ENCODE assay signal across 1 cellular context in genomic region chr15:43511012-43511885, GRCh38.
TF ChIP-seq lines count a peak whose summit lies in the region.

No MANE protein-coding gene starts in this region.

TF ChIP-seq in H1, 55 proteins besides CTCF, POLR2A, EP300 and RAD21 (continued from another document):
- TF ChIP-seq ATF3 (IDR thresholded peaks at IDR 0.05; ENCODE audit: insufficient read depth, low read depth, low read length) = no peak
- no peak for TF ChIP-seq CBX8 (IDR thresholded peaks at IDR 0.05; ENCODE audit: borderline replicate concordance, low read depth, low read length)
- peak; percentile 41 for TF ChIP-seq SAP30 (IDR thresholded peaks at IDR 0.05; ENCODE audit: insufficient read depth, insufficient replicate concordance, low read length)
- TF ChIP-seq BRCA1 (IDR thresholded peaks at IDR 0.05; ENCODE audit: low read depth, low read length) = no peak
- TF ChIP-seq NRF1 (IDR thresholded peaks at IDR 0.05; ENCODE audit: low read depth, low read length) = no peak
- no peak for TF ChIP-seq RFX5 (IDR thresholded peaks at IDR 0.05; ENCODE audit: borderline replicate concordance, low read depth, low read length)
- no peak for TF ChIP-seq NANOG (IDR thresholded peaks at IDR 0.05; ENCODE audit: insufficient read depth, low read depth, low read length, poor library complexity, severe bottlenecking)
- no peak for TF ChIP-seq SRF (IDR thresholded peaks at IDR 0.05; ENCODE audit: low read depth, low read length)
- TF ChIP-seq KDM5A (IDR thresholded peaks at IDR 0.05; ENCODE audit: low read length) = no peak
- TF ChIP-seq GTF2F1 (IDR thresholded peaks at IDR 0.05; ENCODE audit: borderline replicate concordance, low read depth, low read length) = no peak
- no peak for TF ChIP-seq CHD7 (IDR thresholded peaks at IDR 0.05; ENCODE audit: insufficient replicate concordance, low read length)
- TF ChIP-seq TEAD4 (IDR thresholded peaks at IDR 0.05; ENCODE audit: low read depth, low read length) = no peak
- peak; percentile 19 for TF ChIP-seq MAX (IDR thresholded peaks at IDR 0.05)
- TF ChIP-seq POLR2AphosphoS5 (IDR thresholded peaks at IDR 0.05; ENCODE audit: low read depth, low read length) = 0 out of 2 replicates have a peak, but pooled peaks have one; percentile 18
- no peak for TF ChIP-seq FOSL1 (IDR thresholded peaks at IDR 0.05; ENCODE audit: insufficient read depth, low read depth, low read length)
- TF ChIP-seq CEBPB (IDR thresholded peaks at IDR 0.05; ENCODE audit: low read depth, low read length) = no peak
- TF ChIP-seq KDM4A (IDR thresholded peaks at IDR 0.05; ENCODE audit: low read depth, low read length, severe bottlenecking) = no peak
- peak in 1 of 2 experiments; percentile 75; a peak in 2 of 4 replicates for TF ChIP-seq HDAC2 (IDR thresholded peaks at IDR 0.05; ENCODE audit: borderline replicate concordance in 1 of 2, low read depth in 2 of 2, low read length in 2 of 2)
- TF ChIP-seq TAF1 (IDR thresholded peaks at IDR 0.05; ENCODE audit: low read depth, low read length) = no peak
- TF ChIP-seq CREB1 (IDR thresholded peaks at IDR 0.05) = 0 out of 2 replicates have a peak, but pooled peaks have one; percentile 11
- TF ChIP-seq ASH2L (IDR thresholded peaks at IDR 0.05; ENCODE audit: low read length) = peak; percentile 61
- no peak for TF ChIP-seq CHD1 (IDR thresholded peaks at IDR 0.05; ENCODE audit: low read depth, low read length)
- no peak for TF ChIP-seq SP2 (IDR thresholded peaks at IDR 0.05; ENCODE audit: low read length)
- TF ChIP-seq TBP (IDR thresholded peaks at IDR 0.05; ENCODE audit: low read depth, low read length) = 0 out of 2 replicates have a peak, but pooled peaks have one; percentile 3
- peak; percentile 62 to 97; a peak in 2 of 4 replicates for TF ChIP-seq SIN3A (conservative IDR thresholded peaks at IDR 0.05 in 1 of 2, IDR thresholded peaks at IDR 0.05 in 1 of 2; ENCODE audit: low read depth in 1 of 2, low read length in 2 of 2)
- no peak for TF ChIP-seq GABPA (IDR thresholded peaks at IDR 0.05; ENCODE audit: borderline replicate concordance, insufficient read depth, low read length)
- no peak for TF ChIP-seq EGR1 (IDR thresholded peaks at IDR 0.05; ENCODE audit: borderline replicate concordance, low read depth, low read length)
- no peak for TF ChIP-seq SUZ12 (IDR thresholded peaks at IDR 0.05; ENCODE audit: low read length)
- no peak for TF ChIP-seq TCF12 (IDR thresholded peaks at IDR 0.05; ENCODE audit: low read depth, low read length)
- no peak; the same call in 1 of the 2 replicates for TF ChIP-seq CHD2 (IDR thresholded peaks at IDR 0.05; ENCODE audit: low read length)
- TF ChIP-seq BCL11A (IDR thresholded peaks at IDR 0.05; ENCODE audit: low read depth in 2 of 2, low read length in 2 of 2) = no peak
- peak; percentile 4; the same call in 1 of the 2 replicates for TF ChIP-seq SP1 (IDR thresholded peaks at IDR 0.05; ENCODE audit: low read depth, low read length)
- TF ChIP-seq RBBP5 (IDR thresholded peaks at IDR 0.05; ENCODE audit: borderline replicate concordance, low read depth, low read length) = no peak; the same call in 1 of the 2 replicates
- TF ChIP-seq YY1 (IDR thresholded peaks at IDR 0.05; ENCODE audit: low read depth, low read length) = no peak
- TF ChIP-seq ZNF274 (IDR thresholded peaks at IDR 0.05; ENCODE audit: borderline replicate concordance, extremely low read depth, low read length) = no peak
- no peak for TF ChIP-seq ATF2 (IDR thresholded peaks at IDR 0.05; ENCODE audit: low read length)
- TF ChIP-seq PHF8 (conservative IDR thresholded peaks at IDR 0.05; ENCODE audit: low read depth, low read length) = no peak
- no peak for TF ChIP-seq CBX5 (IDR thresholded peaks at IDR 0.05; ENCODE audit: low read depth, low read length)
- TF ChIP-seq MAFK (IDR thresholded peaks at IDR 0.05; ENCODE audit: low read depth, low read length) = no peak
- no peak for TF ChIP-seq POU5F1 (IDR thresholded peaks at IDR 0.05; ENCODE audit: low read depth, low read length)
- TF ChIP-seq KDM1A (IDR thresholded peaks at IDR 0.05; ENCODE audit: borderline replicate concordance, low read length) = no peak
- no peak for TF ChIP-seq JUND (IDR thresholded peaks at IDR 0.05; ENCODE audit: low read length)
